ENCODE assay signal across 20 cellular contexts in the genomic region with DNA sequence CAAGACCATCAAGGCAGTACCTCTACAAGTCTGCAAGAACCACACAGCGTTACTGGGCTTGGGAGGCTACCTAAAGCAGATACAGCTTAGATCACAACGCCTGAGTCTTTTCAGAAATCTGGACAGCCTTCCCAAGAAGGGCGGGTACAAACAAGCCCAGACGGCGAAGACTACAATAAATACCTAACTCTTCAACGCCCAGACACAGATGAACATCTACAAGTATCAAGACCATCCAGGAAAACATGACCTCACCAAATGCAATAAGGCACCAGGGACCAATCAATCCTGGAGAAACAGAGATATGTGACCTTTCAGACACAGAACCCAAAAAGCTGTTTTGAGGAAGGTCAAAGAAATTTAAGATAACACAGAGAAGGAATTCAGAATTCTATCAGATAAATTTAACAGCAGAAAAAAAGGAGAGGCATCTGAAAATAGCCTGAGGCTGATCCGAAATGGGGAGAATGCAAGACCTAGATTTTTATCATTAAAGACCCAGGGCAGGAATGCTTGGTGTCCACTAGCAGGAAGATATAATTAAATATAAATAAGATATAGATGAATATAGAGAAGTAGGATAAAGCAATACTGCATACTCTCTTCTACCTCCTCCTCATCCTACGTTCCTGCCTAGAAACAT.
"Had no signal": no experiment of that assay in that cellular context is flagged by ENCODE, and none has a peak within 500 bp of the region (broad histone marks: within the 10 kb centered on the region; RNA-seq: fewer than 3 reads in every experiment).

No MANE protein-coding gene starts in this region.

- H3K36me3 ChIP-seq: heart right ventricle, pancreas, sigmoid colon, tibial artery had no signal

- H3K36me3 Mint-ChIP-seq: immature natural killer cell; naive thymus-derived CD4-positive, alpha-beta T cell; WTC11 had no signal

- H3K4me3 Mint-ChIP-seq: activated CD4-positive, alpha-beta T cell treated with anti-CD3 and anti-CD28 coated beads for 36 hours; activated T-helper 17 cell treated with anti-CD3 and anti-CD28 coated beads, Interleukin-2, amount 50 U/mL, for 72 hours; immature natural killer cell; naive thymus-derived CD4-positive, alpha-beta T cell; WTC11 had no signal

- H3K27me3 ChIP-seq: body of pancreas, dorsolateral prefrontal cortex, heart right ventricle, pancreas, sigmoid colon, tibial artery had no signal

- H3K27ac ChIP-seq: body of pancreas, dorsolateral prefrontal cortex, heart right ventricle, pancreas, tibial artery had no signal

- H3K4me1 Mint-ChIP-seq: activated CD4-positive, alpha-beta T cell treated with anti-CD3 and anti-CD28 coated beads for 36 hours; activated T-helper 17 cell treated with anti-CD3 and anti-CD28 coated beads, Interleukin-2, amount 50 U/mL, for 72 hours; naive thymus-derived CD4-positive, alpha-beta T cell; WTC11 had no signal

- H3K27ac Mint-ChIP-seq: activated CD4-positive, alpha-beta T cell treated with anti-CD3 and anti-CD28 coated beads for 36 hours; activated T-helper 17 cell treated with anti-CD3 and anti-CD28 coated beads, Interleukin-2, amount 50 U/mL, for 72 hours; immature natural killer cell; naive thymus-derived CD4-positive, alpha-beta T cell; WTC11 had no signal

- H3K4me3 ChIP-seq: body of pancreas, dorsolateral prefrontal cortex, heart right ventricle, pancreas, sigmoid colon, tibial artery had no signal

- H3K27me3 Mint-ChIP-seq: activated T-helper 17 cell treated with anti-CD3 and anti-CD28 coated beads, Interleukin-2, amount 50 U/mL, for 72 hours; naive thymus-derived CD4-positive, alpha-beta T cell had no signal

- H3K9me3 ChIP-seq: body of pancreas, pancreas, sigmoid colon, tibial artery had no signal

- DNase-seq: activated CD4-positive, alpha-beta T cell treated with anti-CD3 and anti-CD28 coated beads for 36 hours; activated CD4-positive, alpha-beta T cell treated with anti-CD3 and anti-CD28 coated beads, Interleukin-2, amount 50 U/mL, for 48 hours; activated naive CD4-positive, alpha-beta T cell treated with Interleukin-2 at 50 U/mL for 16 hours; activated T-cell treated with anti-CD3 and anti-CD28 coated beads for 4 hours; body of pancreas; central memory CD4-positive, alpha-beta T cell; dorsolateral prefrontal cortex; erythroblast; heart right ventricle; immature natural killer cell; mesenchymal stem cell; naive thymus-derived CD4-positive, alpha-beta T cell; pancreas; sigmoid colon; stimulated activated CD8-positive, alpha-beta memory T cell treated with anti-CD3 and anti-CD28 coated beads, Interleukin-4, amount 100 ng/mL, for 48 hours; stimulated activated naive CD4-positive, alpha-beta T cell; substantia nigra; tibial artery had no signal

- H3K9me3 Mint-ChIP-seq: activated T-helper 17 cell treated with anti-CD3 and anti-CD28 coated beads, Interleukin-2, amount 50 U/mL, for 72 hours; immature natural killer cell; naive thymus-derived CD4-positive, alpha-beta T cell had no signal

- ATAC-seq: activated CD4-positive, alpha-beta T cell treated with anti-CD3 and anti-CD28 coated beads for 36 hours; activated T-helper 17 cell treated with anti-CD3 and anti-CD28 coated beads, Interleukin-2, amount 50 U/mL, for 72 hours; body of pancreas; heart right ventricle; naive thymus-derived CD4-positive, alpha-beta T cell; pancreas; WTC11 had no signal
